19 cellular contexts compared by ENCODE assay signal in the genomic region with DNA sequence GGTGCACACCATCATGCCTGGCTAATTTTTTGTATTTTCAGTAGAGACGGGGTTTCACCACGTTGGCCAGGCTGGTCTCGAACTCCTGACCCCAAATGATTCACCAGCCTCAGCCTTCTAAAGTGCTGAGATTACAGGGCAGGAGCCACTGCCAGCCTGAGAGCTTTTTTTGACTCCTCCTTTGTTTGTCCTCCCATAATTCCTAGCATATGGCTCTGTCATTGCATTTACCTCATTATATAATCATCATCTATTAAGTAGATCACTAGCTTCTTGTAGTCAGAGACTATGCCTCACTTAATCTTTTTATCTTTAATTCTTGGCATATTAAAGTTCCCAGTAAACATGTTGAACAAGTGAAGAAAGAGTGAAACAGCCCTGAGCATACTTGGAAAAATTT.
DNase-seq lines count a peak whose midpoint lies in the region; ATAC-seq, FAIRE-seq and TF ChIP-seq lines count a peak whose summit lies in the region.
"Had no signal": no experiment of that assay in that cellular context is flagged by ENCODE, and none has a peak within 500 bp of the region (broad histone marks: within the 10 kb centered on the region; RNA-seq: fewer than 3 reads in every experiment).

No MANE protein-coding gene starts in this region.

- H3K27me3 ChIP-seq in astrocyte (ENCODE audit: insufficient read depth, low read length), result no peaks in the 10 kb centered on the region
- H3K27me3 ChIP-seq: colonic mucosa had no signal

- ATAC-seq in HG02610 (IDR thresholded peaks at IDR 0.05; ENCODE audit: unreplicated experiment) (no peak), HG02885 (IDR thresholded peaks at IDR 0.05; ENCODE audit: poor library complexity, unreplicated experiment) (no peak)

- in situ Hi-C loops in Caki2 (cut with HindIII; ENCODE audit: low pct_unique_long_range_greater_than_20kb, low sequenced_read_pairs) (no loop called here), GM13977 (cut with MboI; ENCODE audit: low pct_unique_long_range_greater_than_20kb, low sequenced_read_pairs, unreplicated experiment) (no loop called here)

- H3K4me1 ChIP-seq in astrocyte (ENCODE audit: insufficient read depth, low read length), result no peaks in the 10 kb centered on the region

- H3K9me3 ChIP-seq in astrocyte (ENCODE audit: insufficient read depth, low read depth, low read length), result no peaks in the 10 kb centered on the region
- H3K9me3 ChIP-seq: colonic mucosa had no signal

- peaks cover 2% of the 10 kb centered on the region for H3K4me1 Mint-ChIP-seq in astrocyte (ENCODE audit: low read depth, unreplicated experiment)

- no peaks in the 10 kb centered on the region for H3K79me2 ChIP-seq in astrocyte (ENCODE audit: insufficient read depth, low read length)

- no peak overlapping the region for H3K4me2 ChIP-seq in astrocyte (ENCODE audit: low read length)

- no peaks in the 10 kb centered on the region for H3K36me3 Mint-ChIP-seq in astrocyte (ENCODE audit: low read depth, unreplicated experiment)

- no peaks in the 10 kb centered on the region for H3K27me3 Mint-ChIP-seq in astrocyte (ENCODE audit: low read depth, unreplicated experiment)
- H3K27me3 Mint-ChIP-seq: activated naive CD8-positive, alpha-beta T cell; progenitor cell of endocrine pancreas had no signal

- H3K27ac ChIP-seq in astrocyte (ENCODE audit: low read depth, low read length), result no peak overlapping the region
- H3K27ac ChIP-seq: colonic mucosa had no signal

- FAIRE-seq in astrocyte (lab: Jason Lieb, UNC), result no peak
- FAIRE-seq: islet of Langerhans had no signal

- H3K9ac ChIP-seq in astrocyte (ENCODE audit: low read length), result no peak overlapping the region

- H4K20me1 ChIP-seq in astrocyte (ENCODE audit: insufficient read depth, low read length), result no peaks in the 10 kb centered on the region

- DNase-seq in Caki2 (ENCODE audit: low read depth) (peak; percentile 21), HT1080 (ENCODE audit: low read depth) (peak; percentile 52), astrocyte (ENCODE audit: low read depth) (peak; percentile 15), iris pigment epithelial cell (ENCODE audit: low read depth) (peak; percentile 45), GM13977 (ENCODE audit: low spot score) (no peak), UCSD-AML1 (lab: John Stamatoyannopoulos, UW; ENCODE audit: unreplicated experiment) (no peak)
- DNase-seq: colonic mucosa; foreskin melanocyte; H7; NCI-H1417 treated with DMSO at 0.1 percent for 48 hours; NCI-H510A; Right ventricle myocardium superior; stimulated activated CD4-positive, alpha-beta T cell treated with anti-CD3 and anti-CD28 coated beads, Interleukin-1b, Interleukin-23, amount 100 ng/mL, for 48 hours; T1000 had no signal

- no peak overlapping the region for H3K4me3 ChIP-seq in astrocyte (ENCODE audit: insufficient read depth, low read depth, low read length)
- H3K4me3 ChIP-seq: colonic mucosa had no signal

- no peaks in the 10 kb centered on the region for H3K36me3 ChIP-seq in astrocyte (ENCODE audit: insufficient read depth, low read length)
- H3K36me3 ChIP-seq: colonic mucosa had no signal

- no peak overlapping the region for H2AFZ ChIP-seq in astrocyte (ENCODE audit: low read depth, low read length)

- no peak for TF ChIP-seq CTCF in astrocyte (IDR thresholded peaks at IDR 0.05; ENCODE audit: insufficient read depth, low read depth, low read length)
- TF ChIP-seq CTCF in GM13977 (IDR thresholded peaks at IDR 0.05; ENCODE audit: extremely low read depth, insufficient read depth, missing control alignments), result no peak

- no peaks in the 10 kb centered on the region for H3K9me3 Mint-ChIP-seq in astrocyte (ENCODE audit: unreplicated experiment)

- H3K27ac Mint-ChIP-seq in astrocyte (ENCODE audit: unreplicated experiment), result no peak overlapping the region
- H3K27ac Mint-ChIP-seq: activated naive CD8-positive, alpha-beta T cell; progenitor cell of endocrine pancreas had no signal

- H3K4me3 Mint-ChIP-seq in astrocyte (ENCODE audit: unreplicated experiment), result no peak overlapping the region
- H3K4me3 Mint-ChIP-seq: activated naive CD8-positive, alpha-beta T cell had no signal

Comparison
In these comparisons a context has a peak if more than half of its experiments do, and no peak if none do; other contexts are left out.
1. DNase-seq: peak in Caki2 (single experiment), HT1080 (single experiment), astrocyte (single experiment) and iris pigment epithelial cell (single experiment); none in GM13977 (single experiment) and UCSD-AML1 (single experiment).